19 cellular contexts compared by ENCODE assay signal in the genomic region with DNA sequence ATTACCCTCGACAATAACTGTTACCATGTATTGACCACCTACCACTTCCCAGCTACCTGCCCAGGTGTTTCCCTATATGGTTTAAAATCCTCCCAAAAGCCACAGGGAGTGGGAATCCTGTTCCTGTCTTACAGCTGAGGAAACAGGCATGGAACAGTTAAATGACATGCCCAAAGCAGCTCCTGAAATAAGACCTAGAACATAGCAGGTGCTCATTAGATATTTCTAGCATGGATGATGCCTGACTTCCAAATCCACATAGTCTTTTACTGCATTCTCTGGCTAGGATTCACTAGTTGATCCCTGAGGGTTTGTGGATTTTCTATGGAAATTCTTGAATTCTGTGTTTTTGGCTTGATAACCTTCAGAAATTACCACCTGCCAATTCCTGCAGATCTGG. TPM values are rescaled to one million over a fixed set of nuclear protein-coding genes. Genes with fewer than 3 reads are reported as not detected.
DNase-seq lines count a peak whose midpoint lies in the region; ATAC-seq and TF ChIP-seq lines count a peak whose summit lies in the region.
"Had no signal": no experiment of that assay in that cellular context is flagged by ENCODE, and none has a peak within 500 bp of the region (broad histone marks: within the 10 kb centered on the region; RNA-seq: fewer than 3 reads in every experiment).

No MANE protein-coding gene starts in this region.

- no peak overlapping the region for H3K14ac ChIP-seq in mesenchymal stem cell (ENCODE audit: low read length in 2 of 2)

- POLR2A ChIA-PET in CD4-positive, alpha-beta T cell (lab: Charles Lee): interaction anchor here (1.1 to 2.1 kb wide), 2 partner anchors 9 to 13 kb away, joined by 4 to 10 read pairs; partner anchors contain the start of gene SMG9

- peaks cover 38% of the 10 kb centered on the region for H3K36me3 Mint-ChIP-seq in CD4-positive, alpha-beta T cell (ENCODE audit: low read depth)
- peaks cover 78% of the 10 kb centered on the region for H3K36me3 Mint-ChIP-seq in activated T-helper 1 cell treated with anti-CD3 and anti-CD28 coated beads, Interleukin-12 subunit alpha, Interleukin-12 subunit beta, Interleukin-2, Interleukin-4 antibody, amounts not matched to agents 30 ng/mL and 10 ng/mL and 1 ng/mL, durations not matched to agents 14 hours and 24 hours and 36 hours (ENCODE audit: low read depth)
- H3K36me3 Mint-ChIP-seq: brain, WTC11 had no signal

- H2BK5ac ChIP-seq in mesenchymal stem cell (ENCODE audit: low read depth, low read length, poor library complexity, severe bottlenecking): no peak overlapping the region

- peaks cover 26% of the 10 kb centered on the region for H3K4me1 Mint-ChIP-seq in CD4-positive, alpha-beta T cell (ENCODE audit: low read depth)
- H3K4me1 Mint-ChIP-seq in activated T-helper 1 cell treated with anti-CD3 and anti-CD28 coated beads, Interleukin-12 subunit alpha, Interleukin-12 subunit beta, Interleukin-2, Interleukin-4 antibody, amounts not matched to agents 30 ng/mL and 10 ng/mL and 1 ng/mL, durations not matched to agents 14 hours and 24 hours and 36 hours (ENCODE audit: low read depth): peaks cover 79% of the 10 kb centered on the region

- H3K27ac ChIP-seq in CD4-positive, alpha-beta T cell (ENCODE audit: low read depth, low read length): no peak overlapping the region
- H3K27ac ChIP-seq in HL-60 (replicated peaks): peak overlapping the region; percentile 80
- peak overlapping the region; percentile 84 for H3K27ac ChIP-seq in neutrophil
- H3K27ac ChIP-seq in mesenchymal stem cell (ENCODE audit: low read length, poor library complexity, severe bottlenecking): no peak overlapping the region
- H3K27ac ChIP-seq: ovary had no signal

- no peak overlapping the region for H2BK120ac ChIP-seq in mesenchymal stem cell (ENCODE audit: low read depth, low read length)

- no peak overlapping the region for H3K4me3 ChIP-seq in HL-60 (replicated peaks; ENCODE audit: insufficient read depth, low read length)
- H3K4me3 ChIP-seq in neutrophil (ENCODE audit: low read depth in 1 of 2, low read length in 1 of 2): peak overlapping the region; percentile 21 to 50
- no peak overlapping the region for H3K4me3 ChIP-seq in mesenchymal stem cell (ENCODE audit: insufficient read depth in 1 of 2, low read depth in 1 of 2, low read length in 2 of 2)
- H3K4me3 ChIP-seq: ovary had no signal

- peaks cover 55 to 59% of the 10 kb centered on the region in 2 experiments for H3K4me1 ChIP-seq in neutrophil (ENCODE audit: control insufficient read depth in 1 of 2, insufficient read depth in 1 of 2, low read depth in 1 of 2, low read length in 1 of 2)
- peaks cover 17% of the 10 kb centered on the region for H3K4me1 ChIP-seq in mesenchymal stem cell (ENCODE audit: control insufficient read depth, insufficient read depth, low read depth, low read length)

- H4K91ac ChIP-seq in mesenchymal stem cell (ENCODE audit: low read length): no peak overlapping the region

- peak overlapping the region; percentile 86 for H3K27ac Mint-ChIP-seq in CD4-positive, alpha-beta T cell
- H3K27ac Mint-ChIP-seq in activated T-helper 1 cell treated with anti-CD3 and anti-CD28 coated beads, Interleukin-12 subunit alpha, Interleukin-12 subunit beta, Interleukin-2, Interleukin-4 antibody, amounts not matched to agents 30 ng/mL and 10 ng/mL and 1 ng/mL, durations not matched to agents 14 hours and 24 hours and 36 hours: peak overlapping the region; percentile 90
- H3K27ac Mint-ChIP-seq: brain, WTC11 had no signal

- H3K4me2 ChIP-seq in mesenchymal stem cell (ENCODE audit: low read length, poor library complexity, severe bottlenecking): no peak overlapping the region

- no peaks in the 10 kb centered on the region for H3K9me3 Mint-ChIP-seq in CD4-positive, alpha-beta T cell
- no peaks in the 10 kb centered on the region for H3K9me3 Mint-ChIP-seq in activated T-helper 1 cell treated with anti-CD3 and anti-CD28 coated beads, Interleukin-12 subunit alpha, Interleukin-12 subunit beta, Interleukin-2, Interleukin-4 antibody, amounts not matched to agents 30 ng/mL and 10 ng/mL and 1 ng/mL, durations not matched to agents 14 hours and 24 hours and 36 hours
- H3K9me3 Mint-ChIP-seq: WTC11 had no signal

- no peak overlapping the region for H2AFZ ChIP-seq in mesenchymal stem cell (ENCODE audit: low read depth, low read length)

- no peak overlapping the region for H4K8ac ChIP-seq in mesenchymal stem cell (ENCODE audit: low read length)

- CTCF ChIA-PET in CD4-positive, alpha-beta T cell (lab: Charles Lee): interaction anchor here (0.9 to 1.6 kb wide), 2 partner anchors 19 to 42 kb away, joined by 3 read pairs; no protein-coding TSS in a partner anchor

- H3K4ac ChIP-seq in mesenchymal stem cell (ENCODE audit: low read depth in 1 of 2, low read length in 2 of 2): no peak overlapping the region

- H3K9me3 ChIP-seq in CD4-positive, alpha-beta T cell (ENCODE audit: control insufficient read depth, low read length): no peaks in the 10 kb centered on the region
- H3K9me3 ChIP-seq in neutrophil (no peaks in the 10 kb centered on the region), mesenchymal stem cell (ENCODE audit: control insufficient read depth, low read length) (no peaks in the 10 kb centered on the region)
- H3K9me3 ChIP-seq: ovary had no signal

- intact Hi-C loops in CD4-positive, alpha-beta T cell (cut with DNase I, micrococcal nuclease): loop anchor here in 1 of 2 experiments (2.0 kb wide), 1 partner anchor 17 kb away; no protein-coding TSS in a partner anchor
- intact Hi-C loops in activated T-helper 1 cell treated with anti-CD3 and anti-CD28 coated beads, Interleukin-12 subunit alpha, Interleukin-12 subunit beta, Interleukin-2, Interleukin-4 antibody, amounts not matched to agents 30 ng/mL and 10 ng/mL and 1 ng/mL, durations not matched to agents 14 hours and 24 hours and 36 hours (cut with micrococcal nuclease): loop anchor here (5.0 kb wide), 1 partner anchor 241 kb away; the partner anchor contains the start of gene ETHE1

- no peak overlapping the region for H3K18ac ChIP-seq in mesenchymal stem cell (ENCODE audit: low read depth in 1 of 2, low read length in 2 of 2)

- H3K36me3 ChIP-seq in neutrophil (no peaks in the 10 kb centered on the region), mesenchymal stem cell (ENCODE audit: control insufficient read depth in 1 of 2, insufficient read depth in 2 of 2, low read depth in 1 of 2, low read length in 2 of 2) (peaks cover 4 to 59% of the 10 kb centered on the region in 2 experiments)
- H3K36me3 ChIP-seq: ovary had no signal

- H2AK5ac ChIP-seq in mesenchymal stem cell (ENCODE audit: low read length, severe bottlenecking): no peak overlapping the region

- WGBS in mesenchymal stem cell: 96% methylated on average over 1 of the region's 1 CpG

- H2BK12ac ChIP-seq in mesenchymal stem cell (ENCODE audit: low read length in 2 of 2): no peak overlapping the region

- ATAC-seq in CD4-positive, alpha-beta T cell (ENCODE audit: poor library complexity): no peak
- ATAC-seq: WTC11 had no signal

- H3K79me1 ChIP-seq in mesenchymal stem cell (replicated peaks; ENCODE audit: low read length, poor library complexity, severe bottlenecking): no peaks in the 10 kb centered on the region

- no peak overlapping the region for H2BK15ac ChIP-seq in mesenchymal stem cell (ENCODE audit: low read depth, poor library complexity, severe bottlenecking)

- no peaks in the 10 kb centered on the region for H3K27me3 ChIP-seq in CD4-positive, alpha-beta T cell (ENCODE audit: control insufficient read depth, insufficient read depth, low read length)
- H3K27me3 ChIP-seq in HL-60 (ENCODE audit: insufficient read depth, poor library complexity, severe bottlenecking) (no peaks in the 10 kb centered on the region), neutrophil (no peaks in the 10 kb centered on the region), mesenchymal stem cell (ENCODE audit: control insufficient read depth in 1 of 2, insufficient read depth in 1 of 2, low read length in 2 of 2) (no peaks in the 10 kb centered on the region)
- H3K27me3 ChIP-seq: ovary had no signal

- no peaks in the 10 kb centered on the region for H3K27me3 Mint-ChIP-seq in CD4-positive, alpha-beta T cell
- H3K27me3 Mint-ChIP-seq in activated T-helper 1 cell treated with anti-CD3 and anti-CD28 coated beads, Interleukin-12 subunit alpha, Interleukin-12 subunit beta, Interleukin-2, Interleukin-4 antibody, amounts not matched to agents 30 ng/mL and 10 ng/mL and 1 ng/mL, durations not matched to agents 14 hours and 24 hours and 36 hours (ENCODE audit: insufficient read depth): no peaks in the 10 kb centered on the region

- no peak overlapping the region for H3K4me3 Mint-ChIP-seq in CD4-positive, alpha-beta T cell
- no peak overlapping the region for H3K4me3 Mint-ChIP-seq in activated T-helper 1 cell treated with anti-CD3 and anti-CD28 coated beads, Interleukin-12 subunit alpha, Interleukin-12 subunit beta, Interleukin-2, Interleukin-4 antibody, amounts not matched to agents 30 ng/mL and 10 ng/mL and 1 ng/mL, durations not matched to agents 14 hours and 24 hours and 36 hours
- H3K4me3 Mint-ChIP-seq: brain, WTC11 had no signal

- TF ChIP-seq CTCF in CD4-positive, alpha-beta T cell (IDR thresholded peaks at IDR 0.05): no peak
- TF ChIP-seq CTCF in HL-60 (IDR thresholded peaks at IDR 0.05; ENCODE audit: insufficient read depth, low read length) (no peak), neutrophil (IDR thresholded peaks at IDR 0.05) (no peak)

- H3K23ac ChIP-seq in mesenchymal stem cell (ENCODE audit: low read length in 2 of 2): no peak overlapping the region

- no peak overlapping the region for H3K9ac ChIP-seq in mesenchymal stem cell (ENCODE audit: low read length)

- DNase-seq in CD4-positive, alpha-beta T cell: no peak
- DNase-seq in HL-60 (ENCODE audit: low read depth in 1 of 2, low spot score in 1 of 2): no peak
- DNase-seq in activated T-helper 1 cell treated with anti-CD3 and anti-CD28 coated beads, Interleukin-12 subunit alpha, Interleukin-12 subunit beta, Interleukin-2, Interleukin-4 antibody, amounts not matched to agents 30 ng/mL and 10 ng/mL and 1 ng/mL, durations not matched to agents 14 hours and 24 hours and 36 hours (ENCODE audit: low spot score): no peak
- DNase-seq in mesenchymal stem cell: no peak
- DNase-seq in stimulated activated CD4-positive, alpha-beta T cell treated with anti-CD3 and anti-CD28 coated beads, Interleukin-2, amount 100 ng/mL, for 24 hours: no peak
- no peak for DNase-seq in SHP77 treated with DMSO at 0.1 percent for 48 hours (lab: John Stamatoyannopoulos, UW)
- DNase-seq: activated naive CD4-positive, alpha-beta T cell treated with Interleukin-2 at 50 U/mL for 16 hours; IMR-90; MM.1S; NCI-H187 treated with DMSO at 0.1 percent for 48 hours; NCI-H446; ovary; stimulated activated CD4-positive, alpha-beta T cell treated with anti-CD3 and anti-CD28 coated beads, Interleukin-1b, Interleukin-23, amount 100 ng/mL, for 48 hours; substantia nigra had no signal

RNA-seq across cellular contexts. Expression of gene KCNN4, which starts 13.0 kb away (rescaled TPM):
- 10 to 100 TPM in 1 of 2 experiments, 1 to 10 TPM in 1; 9.7 to 10.4 TPM for total RNA-seq in CD4-positive, alpha-beta T cell
- 183 and 185 TPM in 2 replicates for total RNA-seq in activated T-helper 1 cell treated with anti-CD3 and anti-CD28 coated beads, Interleukin-12 subunit alpha, Interleukin-12 subunit beta, Interleukin-2, Interleukin-4 antibody, amounts not matched to agents 30 ng/mL and 10 ng/mL and 1 ng/mL, durations not matched to agents 14 hours and 24 hours and 36 hours
- 0.04 TPM for polyA plus RNA-seq in mesenchymal stem cell (2013, experiment 1 of 2)
- 0.08 TPM for polyA plus RNA-seq in mesenchymal stem cell (2013, experiment 2 of 2)

RNA-seq across cellular contexts. Expression of gene SMG9, which starts 13.1 kb away (rescaled TPM):
- 10 to 100 TPM; 34.7 to 38.2 TPM for total RNA-seq in CD4-positive, alpha-beta T cell
- total RNA-seq in activated T-helper 1 cell treated with anti-CD3 and anti-CD28 coated beads, Interleukin-12 subunit alpha, Interleukin-12 subunit beta, Interleukin-2, Interleukin-4 antibody, amounts not matched to agents 30 ng/mL and 10 ng/mL and 1 ng/mL, durations not matched to agents 14 hours and 24 hours and 36 hours: 86.6 and 89.2 TPM in 2 replicates
- polyA plus RNA-seq in mesenchymal stem cell (2013, experiment 1 of 2): 20.5 TPM
- polyA plus RNA-seq in mesenchymal stem cell (2013, experiment 2 of 2): 19.8 TPM

RNA-seq across cellular contexts. Expression of gene LYPD5, which starts 34.4 kb away (rescaled TPM):
- not detected for total RNA-seq in CD4-positive, alpha-beta T cell
- 0.29 TPM in 1 of 2 replicates, not detected in the other for total RNA-seq in activated T-helper 1 cell treated with anti-CD3 and anti-CD28 coated beads, Interleukin-12 subunit alpha, Interleukin-12 subunit beta, Interleukin-2, Interleukin-4 antibody, amounts not matched to agents 30 ng/mL and 10 ng/mL and 1 ng/mL, durations not matched to agents 14 hours and 24 hours and 36 hours
- polyA plus RNA-seq in mesenchymal stem cell (2013, experiment 1 of 2): 0.12 TPM
- 0.07 TPM for polyA plus RNA-seq in mesenchymal stem cell (2013, experiment 2 of 2)
- total RNA-seq: epithelial cell of proximal tubule had no signal

RNA-seq across cellular contexts. Expression of gene IRGC, which starts 51.9 kb away (rescaled TPM):
- total RNA-seq in CD4-positive, alpha-beta T cell: not detected
- total RNA-seq in activated T-helper 1 cell treated with anti-CD3 and anti-CD28 coated beads, Interleukin-12 subunit alpha, Interleukin-12 subunit beta, Interleukin-2, Interleukin-4 antibody, amounts not matched to agents 30 ng/mL and 10 ng/mL and 1 ng/mL, durations not matched to agents 14 hours and 24 hours and 36 hours: not detected in 2 replicates
- polyA plus RNA-seq in mesenchymal stem cell (2013, experiment 1 of 2): not detected
- not detected for polyA plus RNA-seq in mesenchymal stem cell (2013, experiment 2 of 2)
- total RNA-seq: dermis microvascular lymphatic vessel endothelial cell, epithelial cell of proximal tubule, IMR-90, ovary, WTC11 had no signal
- polyA plus RNA-seq: IMR-90, ovary had no signal

RNA-seq across cellular contexts. Expression of gene ZNF283, which starts 59.3 kb away (rescaled TPM):
- 1 to 10 TPM; 2.3 to 3.7 TPM for total RNA-seq in CD4-positive, alpha-beta T cell
- total RNA-seq in activated T-helper 1 cell treated with anti-CD3 and anti-CD28 coated beads, Interleukin-12 subunit alpha, Interleukin-12 subunit beta, Interleukin-2, Interleukin-4 antibody, amounts not matched to agents 30 ng/mL and 10 ng/mL and 1 ng/mL, durations not matched to agents 14 hours and 24 hours and 36 hours: 4.0 and 4.8 TPM in 2 replicates
- polyA plus RNA-seq in mesenchymal stem cell (2013, experiment 1 of 2): 3.2 TPM
- 2.8 TPM for polyA plus RNA-seq in mesenchymal stem cell (2013, experiment 2 of 2)

Comparison
In these comparisons a context has a peak if more than half of its experiments do, and no peak if none do; other contexts are left out.
1. H3K27ac ChIP-seq: peak in HL-60 (single experiment) and neutrophil (single experiment); none in CD4-positive, alpha-beta T cell (single experiment) and mesenchymal stem cell (single experiment).
2. H3K4me3 ChIP-seq: peak in neutrophil (2 of 2); none in HL-60 (single experiment) and mesenchymal stem cell (0 of 2).
3. RNA of gene KCNN4, which starts 13.0 kb away (total RNA-seq): 183 to 185 TPM in activated T-helper 1 cell treated with anti-CD3 and anti-CD28 coated beads, Interleukin-12 subunit alpha, Interleukin-12 subunit beta, Interleukin-2, Interleukin-4 antibody, amounts not matched to agents 30 ng/mL and 10 ng/mL and 1 ng/mL, durations not matched to agents 14 hours and 24 hours and 36 hours; 9.7 to 10.4 TPM in CD4-positive, alpha-beta T cell; every median in the first group is over 10 times any median in the second.